In the genomic region with DNA sequence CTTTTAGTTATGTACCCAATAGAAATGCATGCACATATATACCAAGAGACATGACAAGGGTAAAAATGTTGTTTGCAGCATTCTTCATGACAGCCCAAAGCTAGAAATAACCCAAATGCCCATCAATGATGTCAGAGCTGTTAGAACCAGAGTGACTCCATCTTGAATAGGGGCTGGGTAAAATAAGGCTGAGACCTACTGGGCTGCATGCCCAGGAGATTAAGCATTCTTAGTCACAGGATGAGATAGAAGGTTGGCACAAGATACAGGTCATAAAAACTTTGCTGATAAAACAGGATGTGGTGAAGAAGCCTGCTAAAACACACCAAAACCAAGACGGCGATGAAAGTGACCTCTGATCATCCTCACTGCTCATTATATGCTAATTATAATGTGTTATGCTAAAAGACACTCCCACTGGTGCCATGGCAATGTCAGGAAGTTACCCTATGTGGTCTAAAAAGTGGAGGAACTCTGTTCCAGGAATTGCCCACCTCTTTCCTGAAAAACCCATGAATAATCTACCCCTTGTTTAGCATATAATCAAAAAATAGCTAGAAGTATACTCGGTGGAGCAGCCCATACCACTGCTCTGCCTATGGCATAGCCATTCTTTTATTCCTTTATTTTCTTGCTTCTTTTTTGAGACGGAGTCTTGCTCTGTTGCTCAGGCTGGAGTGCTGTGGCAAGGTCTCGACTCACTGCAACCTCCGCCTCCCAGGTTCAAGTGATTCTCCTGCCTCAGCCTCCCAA, we compare ENCODE assay signal across 9 cellular contexts. TPM values are rescaled to one million over a fixed set of nuclear protein-coding genes. Genes with fewer than 3 reads are reported as not detected.
DNase-seq lines count a peak whose midpoint lies in the region; ATAC-seq, FAIRE-seq and TF ChIP-seq lines count a peak whose summit lies in the region.
"Had no signal": no experiment of that assay in that cellular context is flagged by ENCODE, and none has a peak within 500 bp of the region (broad histone marks: within the 10 kb centered on the region; RNA-seq: fewer than 3 reads in every experiment).

No MANE protein-coding gene starts in this region.

- no peaks in the 10 kb centered on the region for H3K27me3 Mint-ChIP-seq in activated CD4-positive, alpha-beta T cell treated with anti-CD3 and anti-CD28 coated beads, Interleukin-2, amount 10 ng/mL, durations not matched to agents 24 days and 14 days

- H3K27ac Mint-ChIP-seq in activated CD4-positive, alpha-beta T cell treated with anti-CD3 and anti-CD28 coated beads, Interleukin-2, amount 10 ng/mL, durations not matched to agents 24 days and 14 days, result peak overlapping the region; percentile 75

- no peak for FAIRE-seq in urothelium cell line (lab: Jason Lieb, UNC)

- H3K4me3 ChIP-seq in foreskin fibroblast (ENCODE audit: low read depth in 1 of 2, low read length in 2 of 2), result no peak overlapping the region

- H3K9me3 Mint-ChIP-seq in activated CD4-positive, alpha-beta T cell treated with anti-CD3 and anti-CD28 coated beads, Interleukin-2, amount 10 ng/mL, durations not matched to agents 24 days and 14 days, result no peaks in the 10 kb centered on the region

- no peak for ATAC-seq in HG03439 (IDR thresholded peaks at IDR 0.05; ENCODE audit: unreplicated experiment)
- no peak for ATAC-seq in GM21619 (IDR thresholded peaks at IDR 0.05; ENCODE audit: unreplicated experiment)

- no peak for TF ChIP-seq CTCF in foreskin fibroblast (IDR thresholded peaks at IDR 0.05; ENCODE audit: low read depth, low read length)

- intact Hi-C loops in activated CD4-positive, alpha-beta T cell treated with anti-CD3 and anti-CD28 coated beads, Interleukin-2, amount 10 ng/mL, durations not matched to agents 24 days and 14 days (cut with micrococcal nuclease), result loop anchor here (5.0 kb wide), 1 partner anchor 262 kb away; no protein-coding TSS in a partner anchor

- H3K36me3 Mint-ChIP-seq in activated CD4-positive, alpha-beta T cell treated with anti-CD3 and anti-CD28 coated beads, Interleukin-2, amount 10 ng/mL, durations not matched to agents 24 days and 14 days (ENCODE audit: low read depth), result peaks cover 15% of the 10 kb centered on the region

- DNase-seq in stimulated activated CD4-positive, alpha-beta T cell treated with anti-CD3 and anti-CD28 coated beads, Interleukin-12 subunit alpha, Interleukin-12 subunit beta, amount 100 ng/mL, for 24 hours (ENCODE audit: low read depth in 2 of 2), result peak; percentile 5 to 22
- no peak for DNase-seq in stimulated activated CD4-positive, alpha-beta T cell treated with anti-CD3 and anti-CD28 coated beads, Interleukin-12 subunit alpha, Interleukin-12 subunit beta, amount 100 ng/mL, for 4 hours
- DNase-seq in activated CD4-positive, alpha-beta T cell treated with anti-CD3 and anti-CD28 coated beads, Interleukin-2, amount 10 ng/mL, durations not matched to agents 24 days and 14 days, result peak; percentile 78
- DNase-seq in foreskin fibroblast, result peak; percentile 83 to 88
- DNase-seq in urothelium cell line (ENCODE audit: low spot score), result peak; percentile 17
- DNase-seq in midbrain (lab: John Stamatoyannopoulos, UW), result no peak
- DNase-seq: NCI-H1930 had no signal

- peaks cover 18% of the 10 kb centered on the region for H3K4me1 Mint-ChIP-seq in activated CD4-positive, alpha-beta T cell treated with anti-CD3 and anti-CD28 coated beads, Interleukin-2, amount 10 ng/mL, durations not matched to agents 24 days and 14 days

- H3K4me3 Mint-ChIP-seq in activated CD4-positive, alpha-beta T cell treated with anti-CD3 and anti-CD28 coated beads, Interleukin-2, amount 10 ng/mL, durations not matched to agents 24 days and 14 days, result peak overlapping the region; percentile 23

RNA-seq across cellular contexts. Expression of a gene that starts 32.9 kb away (rescaled TPM):
- total RNA-seq in activated CD4-positive, alpha-beta T cell treated with anti-CD3 and anti-CD28 coated beads, Interleukin-2, amount 10 ng/mL, durations not matched to agents 24 days and 14 days, result 29.0 and 30.2 TPM in 2 replicates

RNA-seq across cellular contexts. Expression of a gene that starts 42.5 kb away (rescaled TPM):
- 1,569 and 1,570 TPM in 2 replicates for total RNA-seq in activated CD4-positive, alpha-beta T cell treated with anti-CD3 and anti-CD28 coated beads, Interleukin-2, amount 10 ng/mL, durations not matched to agents 24 days and 14 days

Comparison
In these comparisons a context has a peak if more than half of its experiments do, and no peak if none do; other contexts are left out.
1. DNase-seq: peak in stimulated activated CD4-positive, alpha-beta T cell treated with anti-CD3 and anti-CD28 coated beads, Interleukin-12 subunit alpha, Interleukin-12 subunit beta, amount 100 ng/mL, for 24 hours (2 of 2), activated CD4-positive, alpha-beta T cell treated with anti-CD3 and anti-CD28 coated beads, Interleukin-2, amount 10 ng/mL, durations not matched to agents 24 days and 14 days (single experiment), foreskin fibroblast (2 of 2) and urothelium cell line (single experiment); none in stimulated activated CD4-positive, alpha-beta T cell treated with anti-CD3 and anti-CD28 coated beads, Interleukin-12 subunit alpha, Interleukin-12 subunit beta, amount 100 ng/mL, for 4 hours (single experiment) and midbrain (single experiment).